In genomic region chr7:33196194-33196593, GRCh38 we compare ENCODE assay signal across 18 cellular contexts.
A peak's percentile ranks its signal among the peaks of the same experiment; 100 is the strongest.
DNase-seq lines count a peak whose midpoint lies in the region; ATAC-seq, FAIRE-seq and TF ChIP-seq lines count a peak whose summit lies in the region.
"Had no signal": no experiment of that assay in that cellular context is flagged by ENCODE, and none has a peak within 500 bp of the region (broad histone marks: within the 10 kb centered on the region; RNA-seq: fewer than 3 reads in every experiment).

No MANE protein-coding gene starts in this region.

- H3K79me2 ChIP-seq in astrocyte (ENCODE audit: insufficient read depth, low read length) = no peaks in the 10 kb centered on the region

- no peak overlapping the region for H3K4me2 ChIP-seq in astrocyte (ENCODE audit: low read length)

- DNase-seq in DMS 273 treated with DMSO at 0.1 percent for 48 hours (lab: John Stamatoyannopoulos, UW) (peak; percentile 81), NCI-H226 (peak; percentile 70), astrocyte (ENCODE audit: low read depth) (peak; percentile 75), natural killer cell (no peak), NCI-H526 (lab: John Stamatoyannopoulos, UW) (no peak), RKO (ENCODE audit: low spot score) (no peak)
- DNase-seq: amniotic stem cell; NCI-H1694; Peyer's patch; stimulated activated CD4-positive, alpha-beta T cell treated with anti-CD3 and anti-CD28 coated beads, Interleukin-1b, Interleukin-23, amount 100 ng/mL, for 48 hours had no signal

- ATAC-seq in natural killer cell (no peak), GM18502 (IDR thresholded peaks at IDR 0.05; ENCODE audit: poor library complexity, unreplicated experiment) (no peak)
- ATAC-seq: activated CD4-positive, CD25-positive, alpha-beta regulatory T cell treated with anti-CD3 and anti-CD28 coated beads, Interleukin-2, amount 50 U/mL, for 24 hours; natural killer cell treated with Interleukin-12 subunit alpha and Interleukin-12 subunit beta and Interleukin-15 and Interleukin-18, amount 100 ng/mL, for 72 hours had no signal

- H4K20me1 ChIP-seq in astrocyte (ENCODE audit: insufficient read depth, low read length) = no peaks in the 10 kb centered on the region

- H3K27ac Mint-ChIP-seq in astrocyte (ENCODE audit: unreplicated experiment) (no peak overlapping the region), nephron (peak overlapping the region; percentile 4 to 64 (median 18)), natural killer cell (no peak overlapping the region)
- H3K27ac Mint-ChIP-seq: activated T-helper 2 cell treated with anti-CD3 and anti-CD28 coated beads, Interferon-gamma antibody, Interleukin-2, Interleukin-4, amounts not matched to agents 10 μg/mL and 5 μg/mL and 100 μg/mL, durations not matched to agents 14 hours and 24 hours and 36 hours; natural killer cell treated with Interleukin-12 subunit alpha and Interleukin-12 subunit beta and Interleukin-15 and Interleukin-18, amount 100 ng/mL, for 72 hours had no signal

- H3K4me3 Mint-ChIP-seq in astrocyte (ENCODE audit: unreplicated experiment) = no peak overlapping the region
- no peak overlapping the region for H3K4me3 Mint-ChIP-seq in nephron
- no peak overlapping the region for H3K4me3 Mint-ChIP-seq in natural killer cell
- H3K4me3 Mint-ChIP-seq: natural killer cell treated with Interleukin-12 subunit alpha and Interleukin-12 subunit beta and Interleukin-15 and Interleukin-18, amount 100 ng/mL, for 72 hours had no signal

- H3K9me3 Mint-ChIP-seq in astrocyte (ENCODE audit: unreplicated experiment) = peaks cover 3% of the 10 kb centered on the region
- no peaks in the 10 kb centered on the region for H3K9me3 Mint-ChIP-seq in nephron
- no peaks in the 10 kb centered on the region for H3K9me3 Mint-ChIP-seq in natural killer cell
- H3K9me3 Mint-ChIP-seq: activated T-helper 2 cell treated with anti-CD3 and anti-CD28 coated beads, Interferon-gamma antibody, Interleukin-2, Interleukin-4, amounts not matched to agents 10 μg/mL and 5 μg/mL and 100 μg/mL, durations not matched to agents 14 hours and 24 hours and 36 hours; natural killer cell treated with Interleukin-12 subunit alpha and Interleukin-12 subunit beta and Interleukin-15 and Interleukin-18, amount 100 ng/mL, for 72 hours had no signal

- intact Hi-C loops in natural killer cell (cut with micrococcal nuclease) = no loop called here

- no peaks in the 10 kb centered on the region for H3K27me3 ChIP-seq in astrocyte (ENCODE audit: insufficient read depth, low read length)
- H3K27me3 ChIP-seq: Peyer's patch had no signal

- H3K9ac ChIP-seq in astrocyte (ENCODE audit: low read length) = no peak overlapping the region

- no peaks in the 10 kb centered on the region for H3K9me3 ChIP-seq in astrocyte (ENCODE audit: insufficient read depth, low read depth, low read length)
- H3K9me3 ChIP-seq: Peyer's patch had no signal

- H3K27me3 Mint-ChIP-seq in astrocyte (ENCODE audit: low read depth, unreplicated experiment) (no peaks in the 10 kb centered on the region), nephron (ENCODE audit: low read depth) (no peaks in the 10 kb centered on the region), natural killer cell (ENCODE audit: low read depth in 2 of 2) (no peaks in the 10 kb centered on the region)
- H3K27me3 Mint-ChIP-seq: natural killer cell treated with Interleukin-12 subunit alpha and Interleukin-12 subunit beta and Interleukin-15 and Interleukin-18, amount 100 ng/mL, for 72 hours had no signal

- no peak overlapping the region for H3K27ac ChIP-seq in astrocyte (ENCODE audit: low read depth, low read length)
- H3K27ac ChIP-seq: Peyer's patch had no signal

- TF ChIP-seq CTCF in astrocyte (IDR thresholded peaks at IDR 0.05; ENCODE audit: insufficient read depth, low read depth, low read length) (no peak), nephron (IDR thresholded peaks at IDR 0.05; ENCODE audit: unreplicated experiment in 3 of 3) (no peak), natural killer cell (IDR thresholded peaks at IDR 0.05) (no peak)

- no peak overlapping the region for H2AFZ ChIP-seq in astrocyte (ENCODE audit: low read depth, low read length)

- H3K4me1 Mint-ChIP-seq in astrocyte (ENCODE audit: low read depth, unreplicated experiment) = peaks cover 7% of the 10 kb centered on the region
- H3K4me1 Mint-ChIP-seq in nephron = peaks cover 7% of the 10 kb centered on the region
- peaks cover 6 to 16% of the 10 kb centered on the region in 2 donors for H3K4me1 Mint-ChIP-seq in natural killer cell

- H3K4me3 ChIP-seq in astrocyte (ENCODE audit: insufficient read depth, low read depth, low read length) = no peak overlapping the region
- H3K4me3 ChIP-seq: Peyer's patch had no signal

- no peaks in the 10 kb centered on the region for H3K36me3 ChIP-seq in astrocyte (ENCODE audit: insufficient read depth, low read length)
- H3K36me3 ChIP-seq: Peyer's patch had no signal

- H3K36me3 Mint-ChIP-seq in astrocyte (ENCODE audit: low read depth, unreplicated experiment) = peaks cover 5% of the 10 kb centered on the region
- peaks cover 10% of the 10 kb centered on the region for H3K36me3 Mint-ChIP-seq in nephron (ENCODE audit: low read depth)
- no peaks in the 10 kb centered on the region for H3K36me3 Mint-ChIP-seq in natural killer cell
- H3K36me3 Mint-ChIP-seq: natural killer cell treated with Interleukin-12 subunit alpha and Interleukin-12 subunit beta and Interleukin-15 and Interleukin-18, amount 100 ng/mL, for 72 hours had no signal

- H3K4me1 ChIP-seq in astrocyte (ENCODE audit: insufficient read depth, low read length) = no peaks in the 10 kb centered on the region
- H3K4me1 ChIP-seq: Peyer's patch had no signal

- FAIRE-seq in astrocyte (lab: Jason Lieb, UNC) = no peak
- FAIRE-seq: colon, G401.6, HTR-8/SVneo had no signal

Comparison
In these comparisons a context has a peak if more than half of its experiments do, and no peak if none do; other contexts are left out.
1. DNase-seq: peak in DMS 273 treated with DMSO at 0.1 percent for 48 hours (single experiment), NCI-H226 (single experiment) and astrocyte (single experiment); none in natural killer cell (single experiment), NCI-H526 (0 of 2) and RKO (single experiment).
2. H3K27ac Mint-ChIP-seq: peak in nephron (3 of 3); none in astrocyte (single experiment) and natural killer cell (0 of 2).